In genomic region chr3:81925385-81925784, GRCh38 we compare ENCODE assay signal across 21 cellular contexts.
DNase-seq lines count a peak whose midpoint lies in the region.
"Had no signal": no experiment of that assay in that cellular context is flagged by ENCODE, and none has a peak within 500 bp of the region (broad histone marks: within the 10 kb centered on the region; RNA-seq: fewer than 3 reads in every experiment).

No MANE protein-coding gene starts in this region.

- DNase-seq in DMS53 (lab: John Stamatoyannopoulos, UW) = peak; percentile 30
- DNase-seq in DMS53 treated with DMSO at 0.1 percent for 48 hours (lab: John Stamatoyannopoulos, UW; ENCODE audit: unreplicated experiment) = peak; percentile 23
- peak; percentile 14 for DNase-seq in adipocyte (ENCODE audit: low read depth)
- DNase-seq in substantia nigra (lab: John Stamatoyannopoulos, UW) = no peak
- no peak for DNase-seq in amniotic stem cell (lab: John Stamatoyannopoulos, UW)
- DNase-seq: 8988T; ACHN; BE2C; C1 segment of cervical spinal cord; CD4-positive, alpha-beta memory T cell; CD4-positive, CD25-positive, alpha-beta regulatory T cell; CD8-positive, alpha-beta memory T cell; COR-L47; DMS 273 treated with DMSO at 0.1 percent for 48 hours; DMS153; DMS79; DND-41; EL; GDM1 had no signal

- H3K27ac ChIP-seq in substantia nigra (ENCODE audit: low read depth, low read length, poor library complexity, severe bottlenecking) = no peak overlapping the region
- H3K27ac ChIP-seq: BLaER1 had no signal

- no peak overlapping the region for H3K9ac ChIP-seq in adipocyte (ENCODE audit: low read length)
- H3K9ac ChIP-seq: BLaER1 had no signal

- no peak overlapping the region for H3K4me3 ChIP-seq in adipocyte (ENCODE audit: low read length)
- H3K4me3 ChIP-seq: BLaER1, GM12878 had no signal

- no peaks in the 10 kb centered on the region for H3K4me1 ChIP-seq in adipocyte (ENCODE audit: control insufficient read depth, insufficient read depth, low read length)
- H3K4me1 ChIP-seq: BLaER1 had no signal

- H3K36me3 ChIP-seq in adipocyte (ENCODE audit: control insufficient read depth, insufficient read depth, low read length, severe bottlenecking) = no peaks in the 10 kb centered on the region
- H3K36me3 ChIP-seq: BE2C, BLaER1 had no signal

- H3K27me3 ChIP-seq in adipocyte (replicated peaks; ENCODE audit: control insufficient read depth, insufficient read depth, low read length) = no peaks in the 10 kb centered on the region
- H3K27me3 ChIP-seq: BE2C, BLaER1 had no signal

- H3K9me3 ChIP-seq in adipocyte (ENCODE audit: control insufficient read depth, low read length) = no peaks in the 10 kb centered on the region
- H3K9me3 ChIP-seq: BE2C, BLaER1 had no signal

Comparison
In these comparisons a context has a peak if more than half of its experiments do, and no peak if none do; other contexts are left out.
1. DNase-seq: peak in DMS53 (single experiment), DMS53 treated with DMSO at 0.1 percent for 48 hours (single experiment) and adipocyte (single experiment); none in substantia nigra (0 of 49) and amniotic stem cell (single experiment).